Comparison of ENCODE assay signal across 16 cellular contexts in the genomic region with DNA sequence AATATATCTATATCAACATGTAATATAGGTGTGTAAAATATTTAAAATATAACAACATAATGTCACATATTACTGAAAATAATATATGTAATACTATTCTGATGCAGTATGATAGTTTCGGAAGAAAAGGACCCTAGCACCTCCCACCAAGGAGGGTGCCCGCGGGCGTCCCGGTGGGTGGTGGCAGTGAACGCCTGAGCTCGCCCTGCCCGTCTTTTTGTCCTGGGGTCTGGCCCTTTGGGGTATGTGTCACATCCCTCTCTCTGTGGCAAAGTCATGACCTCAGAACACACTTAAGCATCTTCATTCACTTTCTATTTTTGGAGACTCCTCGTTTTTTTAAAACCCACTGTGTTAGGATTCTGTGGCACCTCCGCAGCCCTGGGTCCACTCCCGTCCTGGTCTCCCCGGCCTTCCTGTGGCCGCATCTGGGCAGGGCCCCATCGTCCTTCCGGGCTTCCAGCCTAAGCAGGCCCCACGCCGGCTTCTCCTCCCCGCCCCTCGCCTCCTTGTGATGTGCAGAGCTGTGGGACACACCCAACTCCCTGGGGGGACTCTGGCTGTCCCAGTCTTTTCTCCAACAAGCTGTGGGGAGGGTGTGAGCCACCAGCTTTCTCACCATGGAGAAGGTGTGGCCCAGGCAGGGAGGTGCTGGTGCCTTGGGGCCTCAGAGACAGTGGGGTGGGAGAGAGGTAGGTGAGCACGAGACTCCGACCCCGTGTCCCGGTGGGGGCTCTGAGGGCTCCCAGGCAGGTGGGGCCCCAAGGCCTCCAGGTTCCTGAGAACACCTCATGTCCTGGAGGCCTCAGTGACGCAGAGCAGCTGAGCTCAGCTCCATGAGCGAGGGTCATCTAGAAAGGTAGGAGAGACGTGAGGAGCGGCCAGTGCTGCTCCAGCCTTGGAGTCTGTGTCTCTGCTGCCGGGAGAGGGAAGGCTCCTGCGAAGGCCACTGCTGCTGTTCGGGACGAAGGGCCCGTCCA. TPM values are rescaled to one million over a fixed set of nuclear protein-coding genes. Genes with fewer than 3 reads are reported as not detected.
DNase-seq lines count a peak whose midpoint lies in the region; ATAC-seq and TF ChIP-seq lines count a peak whose summit lies in the region.
"Had no signal": no experiment of that assay in that cellular context is flagged by ENCODE, and none has a peak within 500 bp of the region (broad histone marks: within the 10 kb centered on the region; RNA-seq: fewer than 3 reads in every experiment).

No MANE protein-coding gene starts in this region.

- H3K4me3 Mint-ChIP-seq in nephron progenitor cell, result peak overlapping the region; percentile 21

- H3K27me3 Mint-ChIP-seq in nephron progenitor cell (ENCODE audit: low read depth, poor library complexity), result peaks cover 8% of the 10 kb centered on the region

- WGBS in upper lobe of left lung, 2 donors, result 72 to 76% methylated on average over 31 to 32 of the region's 32 CpGs
- WGBS in tibial nerve, 2 donors, result 87% methylated on average over 26 to 28 of the region's 32 CpGs
- 89% methylated on average over 20 of the region's 32 CpGs for WGBS in SK-N-SH (ENCODE audit: low lambda C conversion rate)

- H3K79me2 ChIP-seq in SK-N-SH (ENCODE audit: insufficient read depth), result no peaks in the 10 kb centered on the region

- H3K9me2 ChIP-seq in SK-N-SH, result no peaks in the 10 kb centered on the region

- no peak overlapping the region for H3K9ac ChIP-seq in SK-N-SH

- CTCF ChIA-PET in SK-N-SH (lab: Yijun Ruan, JAX), result interaction anchor here (1.0 kb wide), 1 partner anchor 9 kb away, joined by 5 read pairs; no protein-coding TSS in a partner anchor

- peak; percentile 30 for DNase-seq in left cardiac atrium
- DNase-seq in Right ventricle myocardium inferior (ENCODE audit: missing footprints), result no peak
- DNase-seq in fibroblast of gingiva (ENCODE audit: low read depth), result peak; percentile 48
- DNase-seq in nephron progenitor cell, result no peak
- peak in 1 of 2 donors; percentile 63 for DNase-seq in upper lobe of left lung
- DNase-seq in tibial nerve (ENCODE audit: low spot score in 2 of 2), result no peak
- DNase-seq in SK-N-SH, result no peak
- DNase-seq: activated CD4-positive, CD25-positive, alpha-beta regulatory T cell treated with anti-CD3 and anti-CD28 coated beads, Interleukin-2, amount 50 U/mL, for 72 hours; DMS79; effector memory CD4-positive, alpha-beta T cell; midbrain; NCI-H2081 treated with DMSO at 0.1 percent for 48 hours; tibial artery had no signal

- no peaks in the 10 kb centered on the region for H3F3A ChIP-seq in SK-N-SH (replicated peaks; ENCODE audit: insufficient read depth)

- TF ChIP-seq EP300 in upper lobe of left lung (IDR thresholded peaks at IDR 0.05), result no peak
- TF ChIP-seq EP300 in tibial nerve (IDR thresholded peaks at IDR 0.05), result no peak
- no peak for TF ChIP-seq EP300 in SK-N-SH (IDR thresholded peaks at IDR 0.05; ENCODE audit: borderline replicate concordance in 1 of 2, low read depth in 1 of 2, low read length in 1 of 2)

- peaks cover 67% of the 10 kb centered on the region for H3K4me1 Mint-ChIP-seq in nephron progenitor cell

- TF ChIP-seq POLR2A in upper lobe of left lung (IDR thresholded peaks at IDR 0.05), result no peak
- TF ChIP-seq POLR2A in tibial nerve (IDR thresholded peaks at IDR 0.05), result no peak

- H3K9me3 Mint-ChIP-seq in nephron progenitor cell, result no peaks in the 10 kb centered on the region

- H3K9me3 ChIP-seq in upper lobe of left lung (no peaks in the 10 kb centered on the region), tibial nerve (no peaks in the 10 kb centered on the region), SK-N-SH (no peaks in the 10 kb centered on the region)
- H3K9me3 ChIP-seq: A549, ascending aorta, tibial artery had no signal

- peaks cover 0 to 10% (median 3%) of the 10 kb centered on the region in 4 donors for H3K36me3 ChIP-seq in upper lobe of left lung
- peaks cover 0 to 7% (median 0%) of the 10 kb centered on the region in 3 donors for H3K36me3 ChIP-seq in tibial nerve
- no peaks in the 10 kb centered on the region for H3K36me3 ChIP-seq in SK-N-SH (replicated peaks in 1 of 2; ENCODE audit: control insufficient read depth in 1 of 2, insufficient read depth in 2 of 2, low read length in 1 of 2)
- H3K36me3 ChIP-seq: ascending aorta, tibial artery had no signal

- H3K27me3 ChIP-seq in upper lobe of left lung, result no peaks in the 10 kb centered on the region
- no peaks in the 10 kb centered on the region for H3K27me3 ChIP-seq in tibial nerve
- no peaks in the 10 kb centered on the region for H3K27me3 ChIP-seq in SK-N-SH (ENCODE audit: insufficient read depth)
- H3K27me3 ChIP-seq: ascending aorta, tibial artery had no signal

- peak overlapping the region; percentile 47 for H3K27ac Mint-ChIP-seq in nephron progenitor cell

- H3K27ac ChIP-seq in upper lobe of left lung (peak overlapping the region; percentile 82 to 93 (median 90)), tibial nerve (peak overlapping the region in 2 of 4 donors; percentile 75 to 84), SK-N-SH (ENCODE audit: low read depth in 2 of 2, low read length in 1 of 2) (no peak overlapping the region)
- H3K27ac ChIP-seq: A549, tibial artery had no signal

- H2AFZ ChIP-seq in SK-N-SH (ENCODE audit: low read depth), result no peak overlapping the region

- H3K4me1 ChIP-seq in upper lobe of left lung, result peaks cover 60 to 87% (median 75%) of the 10 kb centered on the region in 4 donors
- H3K4me1 ChIP-seq in tibial nerve, result peaks cover 0 to 68% (median 39%) of the 10 kb centered on the region in 4 donors
- H3K4me1 ChIP-seq in SK-N-SH (ENCODE audit: control insufficient read depth in 1 of 2, insufficient read depth in 2 of 2, low read depth in 1 of 2, low read length in 1 of 2), result peaks cover 0 to 12% of the 10 kb centered on the region in 2 experiments; a peak in 1 of 4 replicates

- H3K4me3 ChIP-seq in upper lobe of left lung, result no peak overlapping the region
- no peak overlapping the region for H3K4me3 ChIP-seq in tibial nerve
- no peak overlapping the region for H3K4me3 ChIP-seq in SK-N-SH (ENCODE audit: low read depth in 2 of 2, low read length in 1 of 2)
- H3K4me3 ChIP-seq: A549, ascending aorta, tibial artery had no signal

- H3K36me3 Mint-ChIP-seq in nephron progenitor cell (ENCODE audit: low read depth), result peaks cover 6% of the 10 kb centered on the region

- POLR2A ChIA-PET in SK-N-SH (lab: Yijun Ruan, JAX), result interaction anchor here (0.7 kb wide), 1 partner anchor 940 kb away, joined by 5 read pairs; no protein-coding TSS in a partner anchor

- H3K4me2 ChIP-seq in SK-N-SH, result no peak overlapping the region
- H3K4me2 ChIP-seq: A549 had no signal

- TF ChIP-seq CTCF in nephron progenitor cell (IDR thresholded peaks at IDR 0.05) (no peak), upper lobe of left lung (IDR thresholded peaks at IDR 0.05) (no peak), tibial nerve (IDR thresholded peaks at IDR 0.05) (no peak), SK-N-SH (IDR thresholded peaks at IDR 0.05) (no peak)

- intact Hi-C loops in left cardiac atrium (cut with DNase I), result no loop called here
- intact Hi-C loops in Right ventricle myocardium inferior (cut with DNase I), result no loop called here

- no peaks in the 10 kb centered on the region for H4K20me1 ChIP-seq in SK-N-SH (ENCODE audit: insufficient read depth)

- ATAC-seq in left cardiac atrium (no peak), Right ventricle myocardium inferior (no peak), upper lobe of left lung (ENCODE audit: low FRiP score in 2 of 2) (no peak), GM19023 (IDR thresholded peaks at IDR 0.05; ENCODE audit: unreplicated experiment) (no peak)
- ATAC-seq: A549 had no signal

- TF ChIP-seq RAD21 in SK-N-SH (IDR thresholded peaks at IDR 0.05; ENCODE audit: low read length), result no peak

TF ChIP-seq in SK-N-SH, 30 proteins besides CTCF, POLR2A, EP300 and RAD21 (continues in another document):
- TF ChIP-seq, protein P1, sequence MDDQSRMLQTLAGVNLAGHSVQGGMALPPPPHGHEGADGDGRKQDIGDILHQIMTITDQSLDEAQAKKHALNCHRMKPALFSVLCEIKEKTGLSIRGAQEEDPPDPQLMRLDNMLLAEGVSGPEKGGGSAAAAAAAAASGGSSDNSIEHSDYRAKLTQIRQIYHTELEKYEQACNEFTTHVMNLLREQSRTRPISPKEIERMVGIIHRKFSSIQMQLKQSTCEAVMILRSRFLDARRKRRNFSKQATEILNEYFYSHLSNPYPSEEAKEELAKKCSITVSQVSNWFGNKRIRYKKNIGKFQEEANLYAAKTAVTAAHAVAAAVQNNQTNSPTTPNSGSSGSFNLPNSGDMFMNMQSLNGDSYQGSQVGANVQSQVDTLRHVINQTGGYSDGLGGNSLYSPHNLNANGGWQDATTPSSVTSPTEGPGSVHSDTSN (IDR thresholded peaks at IDR 0.05), result no peak
- no peak for TF ChIP-seq NFIC (IDR thresholded peaks at IDR 0.05; ENCODE audit: borderline replicate concordance)
- no peak for TF ChIP-seq POLR2AphosphoS5 (IDR thresholded peaks at IDR 0.05; ENCODE audit: low read depth, low read length)
- TF ChIP-seq TEAD4 (IDR thresholded peaks at IDR 0.05; ENCODE audit: borderline replicate concordance, insufficient read depth), result no peak
- TF ChIP-seq, protein P2, sequence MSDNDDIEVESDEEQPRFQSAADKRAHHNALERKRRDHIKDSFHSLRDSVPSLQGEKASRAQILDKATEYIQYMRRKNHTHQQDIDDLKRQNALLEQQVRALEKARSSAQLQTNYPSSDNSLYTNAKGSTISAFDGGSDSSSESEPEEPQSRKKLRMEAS (IDR thresholded peaks at IDR 0.05; ENCODE audit: low read depth), result no peak

RNA-seq across cellular contexts. Expression of a gene that starts 16.5 kb away (rescaled TPM):
- 10 to 100 TPM; 11.8 to 12.7 TPM for total RNA-seq in left cardiac atrium
- total RNA-seq in Right ventricle myocardium inferior, result 22.3 TPM
- total RNA-seq in upper lobe of left lung, result 10 to 100 TPM; 20.2 to 54.4 (median 32.9) TPM
- 10 to 100 TPM; 12.6 to 23.7 (median 15.1) TPM for total RNA-seq in tibial nerve
- polyA plus RNA-seq in SK-N-SH (2012; rRNA removed), result 2.0 and 2.4 TPM in 2 replicates
- polyA plus RNA-seq in SK-N-SH (2012; cell fraction: cytosol; rRNA removed), result 0.93 and 1.9 TPM in 2 replicates
- 2.3 and 3.2 TPM in 2 replicates for polyA plus RNA-seq in SK-N-SH (2012; cell fraction: nucleus; rRNA removed)

Comparison
In these comparisons a context has a peak if more than half of its experiments do, and no peak if none do; other contexts are left out.
1. DNase-seq: peak in left cardiac atrium (single experiment) and fibroblast of gingiva (single experiment); none in Right ventricle myocardium inferior (single experiment), nephron progenitor cell (single experiment), tibial nerve (0 of 2) and SK-N-SH (single experiment).
2. H3K27ac ChIP-seq: peak in upper lobe of left lung (4 of 4); none in SK-N-SH (0 of 2).